8 cellular contexts compared by ENCODE assay signal in genomic region chr4:87975466-87975865, GRCh38. TPM values are rescaled to one million over a fixed set of nuclear protein-coding genes. Genes with fewer than 3 reads are reported as not detected.
DNase-seq lines count a peak whose midpoint lies in the region; ATAC-seq and TF ChIP-seq lines count a peak whose summit lies in the region.

Gene SPP1 (plus strand): TSS chr4:87975714. CDS start chr4:87976896, 1,182 bp downstream.

- intact Hi-C loops in lower lobe of right lung (cut with DNase I) = loop anchor here (10.0 kb wide), 1 partner anchor 121 kb away; no protein-coding TSS in a partner anchor

- no peak within 1 kb of the TSS for H3K27ac ChIP-seq in mesodermal cell (ENCODE audit: low read depth, low read length, severe bottlenecking)
- no peak within 1 kb of the TSS for H3K27ac ChIP-seq in lower lobe of right lung

- DNase-seq in activated CD8-positive, alpha-beta memory T cell treated with anti-CD3 and anti-CD28 coated beads, Interleukin-2, amount 10 ng/mL, durations not matched to agents 7 days and 5 days = peak; percentile 47
- DNase-seq in activated CD8-positive, alpha-beta memory T cell treated with anti-CD3 and anti-CD28 coated beads, Interleukin-2, amount 50 U/mL, for 4 hours = no peak
- DNase-seq in OCI-M1 (lab: John Stamatoyannopoulos, UW) = peak; percentile 86
- peak; percentile 2 for DNase-seq in central memory CD4-positive, alpha-beta T cell
- DNase-seq in lower lobe of right lung = no peak

- H3K9me3 Mint-ChIP-seq in activated CD8-positive, alpha-beta memory T cell treated with anti-CD3 and anti-CD28 coated beads, Interleukin-2, amount 10 ng/mL, durations not matched to agents 7 days and 5 days (ENCODE audit: low read depth) = no peaks in the 10 kb centered on the region

- H3K27me3 ChIP-seq in lower lobe of right lung (ENCODE audit: low read depth) = peaks cover 10% of the 10 kb centered on the region

- ATAC-seq in activated CD8-positive, alpha-beta memory T cell treated with anti-CD3 and anti-CD28 coated beads, Interleukin-2, amount 10 ng/mL, durations not matched to agents 7 days and 5 days = peak; percentile 71
- ATAC-seq in HG02938 (IDR thresholded peaks at IDR 0.05; ENCODE audit: unreplicated experiment) = peak; percentile 66
- ATAC-seq in HG02623 (IDR thresholded peaks at IDR 0.05; ENCODE audit: unreplicated experiment) = no peak
- no peak for ATAC-seq in lower lobe of right lung

- 6% methylated on average over 3 to 6 of the region's 8 CpGs for WGBS in mesodermal cell (ENCODE audit: insufficient coverage in 2 of 2), 2 experiments

- H3K9me3 ChIP-seq in mesodermal cell (ENCODE audit: control insufficient read depth, low read length) = no peaks in the 10 kb centered on the region
- H3K9me3 ChIP-seq in lower lobe of right lung = no peaks in the 10 kb centered on the region

- H3K27me3 Mint-ChIP-seq in activated CD8-positive, alpha-beta memory T cell treated with anti-CD3 and anti-CD28 coated beads, Interleukin-2, amount 10 ng/mL, durations not matched to agents 7 days and 5 days = peaks cover 63% of the 10 kb centered on the region

- H3K4me1 ChIP-seq in mesodermal cell (ENCODE audit: control insufficient read depth, insufficient read depth, low read length, poor library complexity, severe bottlenecking) = peaks cover 15% of the 10 kb centered on the region
- peaks cover 7% of the 10 kb centered on the region for H3K4me1 ChIP-seq in lower lobe of right lung

- H3K4me3 ChIP-seq in mesodermal cell (ENCODE audit: extremely low read depth, insufficient read depth, low read length, poor library complexity, severe bottlenecking) = peak within 1 kb of the TSS; percentile 26
- H3K4me3 ChIP-seq in lower lobe of right lung = no peak within 1 kb of the TSS

- H3K4me1 Mint-ChIP-seq in activated CD8-positive, alpha-beta memory T cell treated with anti-CD3 and anti-CD28 coated beads, Interleukin-2, amount 10 ng/mL, durations not matched to agents 7 days and 5 days = peaks cover 9% of the 10 kb centered on the region

- peak within 1 kb of the TSS; percentile 6 for H3K4me3 Mint-ChIP-seq in activated CD8-positive, alpha-beta memory T cell treated with anti-CD3 and anti-CD28 coated beads, Interleukin-2, amount 10 ng/mL, durations not matched to agents 7 days and 5 days

- CTCF ChIA-PET in activated CD8-positive, alpha-beta memory T cell treated with anti-CD3 and anti-CD28 coated beads, Interleukin-2, amount 10 ng/mL, durations not matched to agents 7 days and 5 days (lab: Charles Lee) = interaction anchor here (0.7 to 3.3 kb wide), 6 partner anchors 8 to 241 kb away, joined by 3 to 22 read pairs (median 3); no protein-coding TSS in a partner anchor

- H3K36me3 ChIP-seq in mesodermal cell (ENCODE audit: control insufficient read depth, insufficient read depth, low read length) (no peaks in the 10 kb centered on the region), lower lobe of right lung (no peaks in the 10 kb centered on the region)

- no peak for TF ChIP-seq CTCF in lower lobe of right lung (IDR thresholded peaks at IDR 0.05)

- H3K27ac Mint-ChIP-seq in activated CD8-positive, alpha-beta memory T cell treated with anti-CD3 and anti-CD28 coated beads, Interleukin-2, amount 10 ng/mL, durations not matched to agents 7 days and 5 days = peak within 1 kb of the TSS; percentile 0

- no peaks in the 10 kb centered on the region for H3K36me3 Mint-ChIP-seq in activated CD8-positive, alpha-beta memory T cell treated with anti-CD3 and anti-CD28 coated beads, Interleukin-2, amount 10 ng/mL, durations not matched to agents 7 days and 5 days

RNA-seq across cellular contexts. Expression of gene SPP1, which starts in this region (rescaled TPM):
- under 1 TPM in 1 of 2 experiments, not detected in 1; 0.54 TPM for total RNA-seq in activated CD8-positive, alpha-beta memory T cell treated with anti-CD3 and anti-CD28 coated beads, Interleukin-2, amount 10 ng/mL, durations not matched to agents 7 days and 5 days
- 262 TPM for polyA plus RNA-seq in mesodermal cell (2013, experiment 1 of 2)
- 208 TPM for polyA plus RNA-seq in mesodermal cell (2013, experiment 2 of 2)
- total RNA-seq in lower lobe of right lung = 8.0 TPM

Comparison
In these comparisons a context has a peak if more than half of its experiments do, and no peak if none do; other contexts are left out.
1. Peak in DNase-seq and ATAC-seq in activated CD8-positive, alpha-beta memory T cell treated with anti-CD3 and anti-CD28 coated beads, Interleukin-2, amount 10 ng/mL, durations not matched to agents 7 days and 5 days; RNA of the gene not detected or under 1 TPM.
2. DNase-seq: peak in OCI-M1 (single experiment) and central memory CD4-positive, alpha-beta T cell (single experiment); none in activated CD8-positive, alpha-beta memory T cell treated with anti-CD3 and anti-CD28 coated beads, Interleukin-2, amount 50 U/mL, for 4 hours (single experiment) and lower lobe of right lung (single experiment).